In the genomic region with DNA sequence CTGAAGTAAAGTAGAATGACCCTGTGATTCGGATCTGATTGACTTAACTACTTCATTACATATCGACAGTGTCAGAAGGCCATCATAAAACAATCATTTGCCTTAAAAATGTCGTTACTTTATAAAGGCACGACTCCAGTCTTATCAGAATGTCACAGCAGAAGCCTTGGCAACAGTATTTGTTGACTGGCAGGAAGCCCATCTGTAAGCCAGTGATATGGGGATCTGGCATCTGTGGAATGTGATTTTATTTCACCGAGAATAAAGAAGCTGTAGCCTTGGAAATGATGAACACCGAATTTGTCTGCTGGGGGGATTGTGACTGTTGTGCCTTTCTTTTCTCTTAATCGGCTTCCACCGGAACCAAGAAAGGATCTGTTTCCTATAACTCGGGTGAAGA, we compare ENCODE assay signal across 15 cellular contexts.
A peak's percentile ranks its signal among the peaks of the same experiment; 100 is the strongest.
DNase-seq lines count a peak whose midpoint lies in the region; ATAC-seq and TF ChIP-seq lines count a peak whose summit lies in the region.
"Had no signal": no experiment of that assay in that cellular context is flagged by ENCODE, and none has a peak within 500 bp of the region (broad histone marks: within the 10 kb centered on the region; RNA-seq: fewer than 3 reads in every experiment).

No MANE protein-coding gene starts in this region.

- no peaks in the 10 kb centered on the region for H3K36me3 Mint-ChIP-seq in stimulated activated effector memory CD8-positive, alpha-beta T cell treated with anti-CD3 and anti-CD28 coated beads, Interleukin-12 subunit alpha, Interleukin-12 subunit beta, amount 100 ng/mL, for 72 hours
- no peaks in the 10 kb centered on the region for H3K36me3 Mint-ChIP-seq in MCF 10A (ENCODE audit: insufficient read depth, unreplicated experiment)
- H3K36me3 Mint-ChIP-seq: stimulated activated memory B cell treated with anti-CD40 and anti-IgM and Interleukin-4, amounts not matched to agents 10 μg/mL and 1 μg/mL and 100 μg/mL, for 72 hours had no signal

- no peak overlapping the region for H3K4me3 Mint-ChIP-seq in stimulated activated effector memory CD8-positive, alpha-beta T cell treated with anti-CD3 and anti-CD28 coated beads, Interleukin-12 subunit alpha, Interleukin-12 subunit beta, amount 100 ng/mL, for 72 hours
- no peak overlapping the region for H3K4me3 Mint-ChIP-seq in MCF 10A (ENCODE audit: unreplicated experiment)
- H3K4me3 Mint-ChIP-seq: stimulated activated memory B cell treated with anti-CD40 and anti-IgM and Interleukin-4, amounts not matched to agents 10 μg/mL and 1 μg/mL and 100 μg/mL, for 72 hours; T-helper 1 cell treated with Interleukin-12 subunit alpha and Interleukin-12 subunit beta and Interleukin-4 antibody, amounts not matched to agents 30 μg/mL and 1 μg/mL, for 36 hours had no signal

- no peak overlapping the region for H3K4me3 ChIP-seq in lower lobe of right lung

- H3K27me3 Mint-ChIP-seq in MCF 10A (ENCODE audit: insufficient read depth, unreplicated experiment), result peaks cover 8% of the 10 kb centered on the region
- H3K27me3 Mint-ChIP-seq: stimulated activated memory B cell treated with anti-CD40 and anti-IgM and Interleukin-4, amounts not matched to agents 10 μg/mL and 1 μg/mL and 100 μg/mL, for 72 hours had no signal

- intact Hi-C loops in lower lobe of right lung (cut with DNase I) (no loop called here), MCF 10A (cut with micrococcal nuclease) (no loop called here)

- TF ChIP-seq CTCF in lower lobe of right lung (IDR thresholded peaks at IDR 0.05), result no peak
- TF ChIP-seq CTCF in MCF 10A (IDR thresholded peaks at IDR 0.05; ENCODE audit: unreplicated experiment), result no peak

- peaks cover 9% of the 10 kb centered on the region for H3K9me3 Mint-ChIP-seq in stimulated activated effector memory CD8-positive, alpha-beta T cell treated with anti-CD3 and anti-CD28 coated beads, Interleukin-12 subunit alpha, Interleukin-12 subunit beta, amount 100 ng/mL, for 72 hours
- H3K9me3 Mint-ChIP-seq in MCF 10A (ENCODE audit: unreplicated experiment), result peaks cover 17% of the 10 kb centered on the region

- DNase-seq in Ammon's horn (ENCODE audit: low spot score) (peak; percentile 31), NCI-H748 treated with DMSO at 0.1 percent for 48 hours (lab: John Stamatoyannopoulos, UW) (peak; percentile 15), dermis blood vessel endothelial cell (peak; percentile 93), lower lobe of right lung (no peak), MCF 10A (ENCODE audit: unreplicated experiment) (no peak)
- DNase-seq in activated CD8-positive, alpha-beta memory T cell treated with anti-CD3 and anti-CD28 coated beads, Interleukin-2, amount 50 U/mL, for 4 hours, result no peak
- DNase-seq in stimulated activated effector memory CD8-positive, alpha-beta T cell treated with anti-CD3 and anti-CD28 coated beads, Interleukin-12 subunit alpha, Interleukin-12 subunit beta, amount 100 ng/mL, for 72 hours (ENCODE audit: low spot score in 2 of 2), result no peak
- DNase-seq: activated CD8-positive, alpha-beta memory T cell treated with anti-CD3 and anti-CD28 coated beads, Interleukin-2, amount 50 U/mL, for 48 hours; BE2C; caudate nucleus; GOT3; NCI-H82 had no signal

- peaks cover 7% of the 10 kb centered on the region for H3K4me1 ChIP-seq in lower lobe of right lung
- H3K4me1 ChIP-seq: BE2C had no signal

- H3K27ac Mint-ChIP-seq in stimulated activated effector memory CD8-positive, alpha-beta T cell treated with anti-CD3 and anti-CD28 coated beads, Interleukin-12 subunit alpha, Interleukin-12 subunit beta, amount 100 ng/mL, for 72 hours, result no peak overlapping the region
- H3K27ac Mint-ChIP-seq in MCF 10A (ENCODE audit: low read depth, unreplicated experiment), result no peak overlapping the region
- H3K27ac Mint-ChIP-seq: stimulated activated memory B cell treated with anti-CD40 and anti-IgM and Interleukin-4, amounts not matched to agents 10 μg/mL and 1 μg/mL and 100 μg/mL, for 72 hours; T-helper 1 cell treated with Interleukin-12 subunit alpha and Interleukin-12 subunit beta and Interleukin-4 antibody, amounts not matched to agents 30 μg/mL and 1 μg/mL, for 36 hours had no signal

- H3K4me1 Mint-ChIP-seq in stimulated activated effector memory CD8-positive, alpha-beta T cell treated with anti-CD3 and anti-CD28 coated beads, Interleukin-12 subunit alpha, Interleukin-12 subunit beta, amount 100 ng/mL, for 72 hours, result no peaks in the 10 kb centered on the region
- H3K4me1 Mint-ChIP-seq in MCF 10A (ENCODE audit: insufficient read depth, unreplicated experiment), result peaks cover 10% of the 10 kb centered on the region
- H3K4me1 Mint-ChIP-seq: stimulated activated memory B cell treated with anti-CD40 and anti-IgM and Interleukin-4, amounts not matched to agents 10 μg/mL and 1 μg/mL and 100 μg/mL, for 72 hours had no signal

- peak; percentile 54 to 76 for ATAC-seq in lower lobe of right lung
- no peak for ATAC-seq in stimulated activated effector memory CD8-positive, alpha-beta T cell treated with anti-CD3 and anti-CD28 coated beads, Interleukin-12 subunit alpha, Interleukin-12 subunit beta, amount 100 ng/mL, for 72 hours
- no peak for ATAC-seq in HG03108 (IDR thresholded peaks at IDR 0.05; ENCODE audit: unreplicated experiment)
- ATAC-seq: stimulated activated memory B cell treated with anti-CD40 and anti-IgM and Interleukin-4, amounts not matched to agents 10 μg/mL and 1 μg/mL and 100 μg/mL, for 72 hours had no signal

- CTCF ChIA-PET in MCF 10A (lab: Yijun Ruan, JAX), result no interaction called here

- no peaks in the 10 kb centered on the region for H3K36me3 ChIP-seq in lower lobe of right lung
- H3K36me3 ChIP-seq: BE2C had no signal

- POLR2A ChIA-PET in MCF 10A (lab: Yijun Ruan, JAX), result no interaction called here

- no TSS peak for BruUV-seq in MCF 10A (replicated peaks; lab: Mats Ljungman, UMichigan)

- no peak overlapping the region for H3K27ac ChIP-seq in lower lobe of right lung

- no peaks in the 10 kb centered on the region for H3K9me3 ChIP-seq in lower lobe of right lung
- H3K9me3 ChIP-seq: BE2C had no signal

- H3K27me3 ChIP-seq in lower lobe of right lung (ENCODE audit: low read depth), result no peaks in the 10 kb centered on the region

Comparison
In these comparisons a context has a peak if more than half of its experiments do, and no peak if none do; other contexts are left out.
1. DNase-seq: peak in Ammon's horn (single experiment), NCI-H748 treated with DMSO at 0.1 percent for 48 hours (single experiment) and dermis blood vessel endothelial cell (single experiment); none in lower lobe of right lung (single experiment), activated CD8-positive, alpha-beta memory T cell treated with anti-CD3 and anti-CD28 coated beads, Interleukin-2, amount 50 U/mL, for 4 hours (single experiment), stimulated activated effector memory CD8-positive, alpha-beta T cell treated with anti-CD3 and anti-CD28 coated beads, Interleukin-12 subunit alpha, Interleukin-12 subunit beta, amount 100 ng/mL, for 72 hours (0 of 2) and MCF 10A (single experiment).
2. ATAC-seq: peak in lower lobe of right lung (2 of 2); none in stimulated activated effector memory CD8-positive, alpha-beta T cell treated with anti-CD3 and anti-CD28 coated beads, Interleukin-12 subunit alpha, Interleukin-12 subunit beta, amount 100 ng/mL, for 72 hours (single experiment) and HG03108 (single experiment).